Comparison of ENCODE assay signal across 8 cellular contexts in the genomic region with DNA sequence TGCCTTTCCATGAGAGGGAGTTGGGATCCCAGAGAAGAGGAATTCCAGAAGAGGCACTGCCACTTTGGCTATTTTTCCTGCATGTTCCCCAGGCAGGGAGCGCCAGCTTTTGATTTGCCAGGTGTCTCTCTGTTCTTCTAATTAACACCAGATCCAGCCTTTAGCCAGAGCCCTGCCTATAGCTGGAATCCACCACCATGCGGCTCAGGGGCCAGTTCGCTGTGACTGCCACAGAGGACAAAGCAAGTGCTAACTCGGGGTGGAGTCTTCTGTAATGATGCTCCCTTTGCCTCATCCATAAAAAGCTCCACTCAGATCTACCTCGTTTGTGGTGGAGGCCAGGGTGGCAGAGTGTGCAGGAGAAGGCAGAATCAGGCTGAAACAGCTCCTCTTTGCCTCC. TPM values are rescaled to one million over a fixed set of nuclear protein-coding genes. Genes with fewer than 3 reads are reported as not detected.
A peak's percentile ranks its signal among the peaks of the same experiment; 100 is the strongest.
DNase-seq lines count a peak whose midpoint lies in the region; ATAC-seq and TF ChIP-seq lines count a peak whose summit lies in the region.

No MANE protein-coding gene starts in this region.

- TF ChIP-seq CTCF in WTC11 (IDR thresholded peaks at IDR 0.05) (no peak), right atrium auricular region (IDR thresholded peaks at IDR 0.05) (no peak)

- DNase-seq in DMS153 (lab: John Stamatoyannopoulos, UW) (peak; percentile 14), DMS153 treated with DMSO at 0.1 percent for 48 hours (lab: John Stamatoyannopoulos, UW; ENCODE audit: unreplicated experiment) (no peak), WTC11 (ENCODE audit: low spot score) (peak; percentile 50), right atrium auricular region (ENCODE audit: low spot score) (no peak), NCI-H1417 treated with DMSO at 0.1 percent for 48 hours (lab: John Stamatoyannopoulos, UW) (no peak)
- no peak for DNase-seq in stimulated activated CD4-positive, alpha-beta T cell treated with anti-CD3 and anti-CD28 coated beads, Interleukin-4, amount 100 ng/mL, for 24 hours

- ATAC-seq in WTC11 (peak; percentile 39; the same call in 1 of the 2 replicates), GM18498 (IDR thresholded peaks at IDR 0.05; ENCODE audit: unreplicated experiment) (no peak)

- no peaks in the 10 kb centered on the region for H3K9me3 Mint-ChIP-seq in WTC11

- H3K9ac ChIP-seq in subcutaneous abdominal adipose tissue (ENCODE audit: low read length in 5 of 5), result peak overlapping the region; percentile 59 to 88 (median 82)

- peaks cover 35% of the 10 kb centered on the region for H3K4me1 Mint-ChIP-seq in WTC11

- no peaks in the 10 kb centered on the region for H3K36me3 ChIP-seq in right atrium auricular region
- no peaks in the 10 kb centered on the region for H3K36me3 ChIP-seq in subcutaneous abdominal adipose tissue (ENCODE audit: control insufficient read depth in 5 of 5, insufficient read depth in 5 of 5, low read length in 5 of 5)

- peak overlapping the region; percentile 44; the same call in 1 of the 2 replicates for H3K4me3 Mint-ChIP-seq in WTC11

- H3K9me3 ChIP-seq in right atrium auricular region, result no peaks in the 10 kb centered on the region
- H3K9me3 ChIP-seq in subcutaneous abdominal adipose tissue (ENCODE audit: control insufficient read depth in 5 of 5, low read length in 5 of 5), result no peaks in the 10 kb centered on the region

- no peak overlapping the region for H3K27ac Mint-ChIP-seq in WTC11

- H3K27ac ChIP-seq in right atrium auricular region, result peak overlapping the region; percentile 96 to 99
- H3K27ac ChIP-seq in subcutaneous abdominal adipose tissue (ENCODE audit: low read depth, low read length), result peak overlapping the region; percentile 96

- CTCF ChIA-PET in WTC11 (lab: Charles Lee), result interaction anchor here (1.2 to 2.5 kb wide), 8 partner anchors 12 to 108 kb away, joined by 3 to 40 read pairs (median 10); a partner anchor contains a TSS

- H3K27me3 Mint-ChIP-seq in WTC11 (ENCODE audit: low read depth), result peaks cover 40% of the 10 kb centered on the region

- no peaks in the 10 kb centered on the region for H3K36me3 Mint-ChIP-seq in WTC11

- H3K4me3 ChIP-seq in right atrium auricular region, result peak overlapping the region; percentile 37 to 62
- peak overlapping the region; percentile 35 to 67 (median 60) for H3K4me3 ChIP-seq in subcutaneous abdominal adipose tissue (ENCODE audit: low read depth in 1 of 5, low read length in 5 of 5)

- POLR2A ChIA-PET in WTC11 (lab: Charles Lee), result interaction anchor here (1.9 to 2.6 kb wide), 3 partner anchors 12 to 20 kb away, joined by 10 to 22 read pairs (median 12); a partner anchor contains a TSS

- H3K4me1 ChIP-seq in right atrium auricular region, result peaks cover 0 to 33% of the 10 kb centered on the region in 2 donors
- H3K4me1 ChIP-seq in subcutaneous abdominal adipose tissue (ENCODE audit: control insufficient read depth in 5 of 5, insufficient read depth in 5 of 5, low read length in 5 of 5), result peaks cover 11 to 34% (median 32%) of the 10 kb centered on the region in 5 donors

- H3K27me3 ChIP-seq in right atrium auricular region (no peaks in the 10 kb centered on the region), subcutaneous abdominal adipose tissue (ENCODE audit: control insufficient read depth in 5 of 5, insufficient read depth in 4 of 5, low read length in 5 of 5) (no peaks in the 10 kb centered on the region)

TF ChIP-seq in WTC11, 78 proteins besides CTCF, POLR2A, EP300 and RAD21:
- TF ChIP-seq GABPB1 (CRISPR knock-in tag; IDR thresholded peaks at IDR 0.05), result no peak
- no peak for TF ChIP-seq IRF2 (CRISPR knock-in tag; IDR thresholded peaks at IDR 0.05; ENCODE audit: borderline replicate concordance, low read depth)
- TF ChIP-seq, protein P1, sequence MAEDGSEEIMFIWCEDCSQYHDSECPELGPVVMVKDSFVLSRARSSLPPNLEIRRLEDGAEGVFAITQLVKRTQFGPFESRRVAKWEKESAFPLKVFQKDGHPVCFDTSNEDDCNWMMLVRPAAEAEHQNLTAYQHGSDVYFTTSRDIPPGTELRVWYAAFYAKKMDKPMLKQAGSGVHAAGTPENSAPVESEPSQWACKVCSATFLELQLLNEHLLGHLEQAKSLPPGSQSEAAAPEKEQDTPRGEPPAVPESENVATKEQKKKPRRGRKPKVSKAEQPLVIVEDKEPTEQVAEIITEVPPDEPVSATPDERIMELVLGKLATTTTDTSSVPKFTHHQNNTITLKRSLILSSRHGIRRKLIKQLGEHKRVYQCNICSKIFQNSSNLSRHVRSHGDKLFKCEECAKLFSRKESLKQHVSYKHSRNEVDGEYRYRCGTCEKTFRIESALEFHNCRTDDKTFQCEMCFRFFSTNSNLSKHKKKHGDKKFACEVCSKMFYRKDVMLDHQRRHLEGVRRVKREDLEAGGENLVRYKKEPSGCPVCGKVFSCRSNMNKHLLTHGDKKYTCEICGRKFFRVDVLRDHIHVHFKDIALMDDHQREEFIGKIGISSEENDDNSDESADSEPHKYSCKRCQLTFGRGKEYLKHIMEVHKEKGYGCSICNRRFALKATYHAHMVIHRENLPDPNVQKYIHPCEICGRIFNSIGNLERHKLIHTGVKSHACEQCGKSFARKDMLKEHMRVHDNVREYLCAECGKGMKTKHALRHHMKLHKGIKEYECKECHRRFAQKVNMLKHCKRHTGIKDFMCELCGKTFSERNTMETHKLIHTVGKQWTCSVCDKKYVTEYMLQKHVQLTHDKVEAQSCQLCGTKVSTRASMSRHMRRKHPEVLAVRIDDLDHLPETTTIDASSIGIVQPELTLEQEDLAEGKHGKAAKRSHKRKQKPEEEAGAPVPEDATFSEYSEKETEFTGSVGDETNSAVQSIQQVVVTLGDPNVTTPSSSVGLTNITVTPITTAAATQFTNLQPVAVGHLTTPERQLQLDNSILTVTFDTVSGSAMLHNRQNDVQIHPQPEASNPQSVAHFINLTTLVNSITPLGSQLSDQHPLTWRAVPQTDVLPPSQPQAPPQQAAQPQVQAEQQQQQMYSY (CRISPR knock-in tag; IDR thresholded peaks at IDR 0.05), result no peak
- no peak for TF ChIP-seq NR2C2 (CRISPR knock-in tag; IDR thresholded peaks at IDR 0.05)
- TF ChIP-seq OVOL2 (CRISPR knock-in tag; IDR thresholded peaks at IDR 0.05; ENCODE audit: borderline replicate concordance), result no peak
- TF ChIP-seq CREB1 (CRISPR knock-in tag; IDR thresholded peaks at IDR 0.05), result no peak
- TF ChIP-seq, protein P2, sequence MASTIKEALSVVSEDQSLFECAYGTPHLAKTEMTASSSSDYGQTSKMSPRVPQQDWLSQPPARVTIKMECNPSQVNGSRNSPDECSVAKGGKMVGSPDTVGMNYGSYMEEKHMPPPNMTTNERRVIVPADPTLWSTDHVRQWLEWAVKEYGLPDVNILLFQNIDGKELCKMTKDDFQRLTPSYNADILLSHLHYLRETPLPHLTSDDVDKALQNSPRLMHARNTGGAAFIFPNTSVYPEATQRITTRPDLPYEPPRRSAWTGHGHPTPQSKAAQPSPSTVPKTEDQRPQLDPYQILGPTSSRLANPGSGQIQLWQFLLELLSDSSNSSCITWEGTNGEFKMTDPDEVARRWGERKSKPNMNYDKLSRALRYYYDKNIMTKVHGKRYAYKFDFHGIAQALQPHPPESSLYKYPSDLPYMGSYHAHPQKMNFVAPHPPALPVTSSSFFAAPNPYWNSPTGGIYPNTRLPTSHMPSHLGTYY (CRISPR knock-in tag; IDR thresholded peaks at IDR 0.05), result no peak
- TF ChIP-seq, protein P3, sequence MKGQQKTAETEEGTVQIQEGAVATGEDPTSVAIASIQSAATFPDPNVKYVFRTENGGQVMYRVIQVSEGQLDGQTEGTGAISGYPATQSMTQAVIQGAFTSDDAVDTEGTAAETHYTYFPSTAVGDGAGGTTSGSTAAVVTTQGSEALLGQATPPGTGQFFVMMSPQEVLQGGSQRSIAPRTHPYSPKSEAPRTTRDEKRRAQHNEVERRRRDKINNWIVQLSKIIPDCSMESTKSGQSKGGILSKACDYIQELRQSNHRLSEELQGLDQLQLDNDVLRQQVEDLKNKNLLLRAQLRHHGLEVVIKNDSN (CRISPR knock-in tag; IDR thresholded peaks at IDR 0.05), result no peak
- TF ChIP-seq, protein P4, sequence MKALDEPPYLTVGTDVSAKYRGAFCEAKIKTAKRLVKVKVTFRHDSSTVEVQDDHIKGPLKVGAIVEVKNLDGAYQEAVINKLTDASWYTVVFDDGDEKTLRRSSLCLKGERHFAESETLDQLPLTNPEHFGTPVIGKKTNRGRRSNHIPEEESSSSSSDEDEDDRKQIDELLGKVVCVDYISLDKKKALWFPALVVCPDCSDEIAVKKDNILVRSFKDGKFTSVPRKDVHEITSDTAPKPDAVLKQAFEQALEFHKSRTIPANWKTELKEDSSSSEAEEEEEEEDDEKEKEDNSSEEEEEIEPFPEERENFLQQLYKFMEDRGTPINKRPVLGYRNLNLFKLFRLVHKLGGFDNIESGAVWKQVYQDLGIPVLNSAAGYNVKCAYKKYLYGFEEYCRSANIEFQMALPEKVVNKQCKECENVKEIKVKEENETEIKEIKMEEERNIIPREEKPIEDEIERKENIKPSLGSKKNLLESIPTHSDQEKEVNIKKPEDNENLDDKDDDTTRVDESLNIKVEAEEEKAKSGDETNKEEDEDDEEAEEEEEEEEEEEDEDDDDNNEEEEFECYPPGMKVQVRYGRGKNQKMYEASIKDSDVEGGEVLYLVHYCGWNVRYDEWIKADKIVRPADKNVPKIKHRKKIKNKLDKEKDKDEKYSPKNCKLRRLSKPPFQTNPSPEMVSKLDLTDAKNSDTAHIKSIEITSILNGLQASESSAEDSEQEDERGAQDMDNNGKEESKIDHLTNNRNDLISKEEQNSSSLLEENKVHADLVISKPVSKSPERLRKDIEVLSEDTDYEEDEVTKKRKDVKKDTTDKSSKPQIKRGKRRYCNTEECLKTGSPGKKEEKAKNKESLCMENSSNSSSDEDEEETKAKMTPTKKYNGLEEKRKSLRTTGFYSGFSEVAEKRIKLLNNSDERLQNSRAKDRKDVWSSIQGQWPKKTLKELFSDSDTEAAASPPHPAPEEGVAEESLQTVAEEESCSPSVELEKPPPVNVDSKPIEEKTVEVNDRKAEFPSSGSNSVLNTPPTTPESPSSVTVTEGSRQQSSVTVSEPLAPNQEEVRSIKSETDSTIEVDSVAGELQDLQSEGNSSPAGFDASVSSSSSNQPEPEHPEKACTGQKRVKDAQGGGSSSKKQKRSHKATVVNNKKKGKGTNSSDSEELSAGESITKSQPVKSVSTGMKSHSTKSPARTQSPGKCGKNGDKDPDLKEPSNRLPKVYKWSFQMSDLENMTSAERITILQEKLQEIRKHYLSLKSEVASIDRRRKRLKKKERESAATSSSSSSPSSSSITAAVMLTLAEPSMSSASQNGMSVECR (CRISPR knock-in tag; IDR thresholded peaks at IDR 0.05; ENCODE audit: borderline replicate concordance), result no peak
- TF ChIP-seq ZBTB21 (CRISPR knock-in tag; IDR thresholded peaks at IDR 0.05; ENCODE audit: borderline replicate concordance), result no peak
- TF ChIP-seq FOXP1 (CRISPR knock-in tag; IDR thresholded peaks at IDR 0.05; ENCODE audit: borderline replicate concordance), result no peak

RNA-seq across cellular contexts. Expression of a gene that starts 17.9 kb away (rescaled TPM):
- total RNA-seq in WTC11 (2021) (97.0 to 122 TPM (median 101 TPM) in 3 replicates), right atrium auricular region (100 to 1,000 TPM in 1 of 2 donors, 10 to 100 TPM in 1; 67.6 to 105 TPM)

RNA-seq across cellular contexts. Expression of a gene that starts 45.8 kb away (rescaled TPM):
- total RNA-seq in WTC11 (2021), result 0.42 to 0.78 TPM (median 0.57 TPM) in 3 replicates
- total RNA-seq in right atrium auricular region, result 1 to 10 TPM; 1.3 to 2.6 TPM

Comparison
In these comparisons a context has a peak if more than half of its experiments do, and no peak if none do; other contexts are left out.
1. DNase-seq: peak in DMS153 (single experiment) and WTC11 (single experiment); none in DMS153 treated with DMSO at 0.1 percent for 48 hours (single experiment), right atrium auricular region (single experiment), stimulated activated CD4-positive, alpha-beta T cell treated with anti-CD3 and anti-CD28 coated beads, Interleukin-4, amount 100 ng/mL, for 24 hours (single experiment) and NCI-H1417 treated with DMSO at 0.1 percent for 48 hours (single experiment).